In genomic region chr4:53131562-53131925, GRCh38 we compare ENCODE assay signal across 22 cellular contexts.
"Had no signal": no experiment of that assay in that cellular context is flagged by ENCODE, and none has a peak within 500 bp of the region (broad histone marks: within the 10 kb centered on the region; RNA-seq: fewer than 3 reads in every experiment).

No MANE protein-coding gene starts in this region.

- H3K4me1 Mint-ChIP-seq: memory B cell; stimulated activated memory B cell treated with anti-CD40 and anti-IgM and Interleukin-4, amounts not matched to agents 10 μg/mL and 1 μg/mL and 100 μg/mL, for 72 hours had no signal

- H3K27ac ChIP-seq: brain microvascular endothelial cell, sigmoid colon, upper lobe of left lung had no signal

- ATAC-seq: effector memory CD8-positive, alpha-beta T cell; esophagus mucosa; stimulated activated memory B cell treated with anti-CD40 and anti-IgM and Interleukin-4, amounts not matched to agents 10 μg/mL and 1 μg/mL and 100 μg/mL, for 72 hours had no signal

- H3K4me2 ChIP-seq: SK-N-SH, smooth muscle cell had no signal

- H3K9me3 ChIP-seq: heart left ventricle, sigmoid colon, SK-N-SH, upper lobe of left lung had no signal

- H3K27me3 Mint-ChIP-seq: effector memory CD8-positive, alpha-beta T cell; memory B cell; naive B cell; stimulated activated memory B cell treated with anti-CD40 and anti-IgM and Interleukin-4, amounts not matched to agents 10 μg/mL and 1 μg/mL and 100 μg/mL, for 72 hours had no signal

- H3K27ac Mint-ChIP-seq: effector memory CD8-positive, alpha-beta T cell; memory B cell; naive B cell; stimulated activated memory B cell treated with anti-CD40 and anti-IgM and Interleukin-4, amounts not matched to agents 10 μg/mL and 1 μg/mL and 100 μg/mL, for 72 hours had no signal

- H3K9me3 Mint-ChIP-seq: memory B cell; stimulated activated memory B cell treated with anti-CD40 and anti-IgM and Interleukin-4, amounts not matched to agents 10 μg/mL and 1 μg/mL and 100 μg/mL, for 72 hours had no signal

- DNase-seq: activated CD8-positive, alpha-beta memory T cell treated with anti-CD3 and anti-CD28 coated beads, Interleukin-2, amount 50 U/mL, for 48 hours; activated naive CD4-positive, alpha-beta T cell treated with Interleukin-2 at 50 U/mL for 16 hours; anterior cingulate cortex; brain microvascular endothelial cell; central memory CD4-positive, alpha-beta T cell; effector memory CD8-positive, alpha-beta T cell; heart left ventricle; islet precursor cell; left cardiac atrium; naive B cell; occipital lobe; posterior cingulate gyrus; SIG-M5; sigmoid colon; SK-N-SH; T-helper 2 cell; upper lobe of left lung had no signal

- H3K4me3 ChIP-seq: heart left ventricle, sigmoid colon, smooth muscle cell, upper lobe of left lung had no signal

- H3K27me3 ChIP-seq: brain microvascular endothelial cell, heart left ventricle, sigmoid colon, upper lobe of left lung had no signal

- H3K36me3 ChIP-seq: brain microvascular endothelial cell, heart left ventricle, sigmoid colon, upper lobe of left lung had no signal

- H3K9ac ChIP-seq: SK-N-SH had no signal

- H3K4me3 Mint-ChIP-seq: effector memory CD8-positive, alpha-beta T cell; memory B cell; naive B cell; neural crest cell; stimulated activated memory B cell treated with anti-CD40 and anti-IgM and Interleukin-4, amounts not matched to agents 10 μg/mL and 1 μg/mL and 100 μg/mL, for 72 hours had no signal
